17 cellular contexts compared by ENCODE assay signal in genomic region chr11:122632178-122632824, GRCh38. TPM values are rescaled to one million over a fixed set of nuclear protein-coding genes. Genes with fewer than 3 reads are reported as not detected.
A peak's percentile ranks its signal among the peaks of the same experiment; 100 is the strongest.
DNase-seq lines count a peak whose midpoint lies in the region; ATAC-seq and TF ChIP-seq lines count a peak whose summit lies in the region.
"Had no signal": no experiment of that assay in that cellular context is flagged by ENCODE, and none has a peak within 500 bp of the region (broad histone marks: within the 10 kb centered on the region; RNA-seq: fewer than 3 reads in every experiment).

No MANE protein-coding gene starts in this region.

- H3K4me3 ChIP-seq in CD8-positive, alpha-beta T cell (ENCODE audit: low read depth, low read length), result no peak overlapping the region
- H3K4me3 ChIP-seq in HCT116 (replicated peaks in 1 of 2; ENCODE audit: low read depth in 1 of 2, low read length in 2 of 2) (no peak overlapping the region), adipocyte (ENCODE audit: low read length) (no peak overlapping the region)
- H3K4me3 ChIP-seq in naive thymus-derived CD4-positive, alpha-beta T cell (ENCODE audit: low read length), result no peak overlapping the region
- H3K4me3 ChIP-seq: cardiac muscle cell, heart right ventricle, left lung, vagina had no signal

- no peaks in the 10 kb centered on the region for H3K27me3 ChIP-seq in CD8-positive, alpha-beta T cell (ENCODE audit: insufficient read depth, low read length)
- H3K27me3 ChIP-seq in HCT116 (ENCODE audit: insufficient read depth, low read length), result no peaks in the 10 kb centered on the region
- no peaks in the 10 kb centered on the region for H3K27me3 ChIP-seq in adipocyte (replicated peaks; ENCODE audit: control insufficient read depth, insufficient read depth, low read length)
- no peaks in the 10 kb centered on the region for H3K27me3 ChIP-seq in naive thymus-derived CD4-positive, alpha-beta T cell (ENCODE audit: control insufficient read depth in 2 of 2, insufficient read depth in 2 of 2, low read length in 2 of 2)
- H3K27me3 ChIP-seq: cardiac muscle cell, left lung, vagina had no signal

- no peak for TF ChIP-seq POLR2A in HCT116 (IDR thresholded peaks at IDR 0.05; ENCODE audit: borderline replicate concordance, extremely low read depth, insufficient read depth, insufficient read length)

- peaks cover 21% of the 10 kb centered on the region for H3K4me1 Mint-ChIP-seq in CD8-positive, alpha-beta T cell (ENCODE audit: low read depth)
- H3K4me1 Mint-ChIP-seq in naive thymus-derived CD4-positive, alpha-beta T cell, result peaks cover 0 to 32% (median 16%) of the 10 kb centered on the region in 7 donors

- H3K9me3 ChIP-seq in CD8-positive, alpha-beta T cell (ENCODE audit: low read length), result no peaks in the 10 kb centered on the region
- H3K9me3 ChIP-seq in HCT116 (ENCODE audit: control insufficient read depth in 1 of 2, insufficient read depth in 1 of 2, low read depth in 1 of 2, low read length in 2 of 2) (no peaks in the 10 kb centered on the region), adipocyte (ENCODE audit: control insufficient read depth, low read length) (no peaks in the 10 kb centered on the region)
- no peaks in the 10 kb centered on the region for H3K9me3 ChIP-seq in naive thymus-derived CD4-positive, alpha-beta T cell (ENCODE audit: control insufficient read depth in 2 of 3, low read length in 3 of 3)
- H3K9me3 ChIP-seq: heart right ventricle, left lung, SK-N-SH, vagina had no signal

- no peaks in the 10 kb centered on the region for H3K79me2 ChIP-seq in HCT116 (ENCODE audit: insufficient read depth, low read length)

- no peaks in the 10 kb centered on the region for H3K36me3 ChIP-seq in CD8-positive, alpha-beta T cell (ENCODE audit: insufficient read depth, low read length)
- no peaks in the 10 kb centered on the region for H3K36me3 ChIP-seq in HCT116 (ENCODE audit: control insufficient read depth in 1 of 2, insufficient read depth in 2 of 2, low read length in 2 of 2)
- no peaks in the 10 kb centered on the region for H3K36me3 ChIP-seq in adipocyte (ENCODE audit: control insufficient read depth, insufficient read depth, low read length, severe bottlenecking)
- no peaks in the 10 kb centered on the region for H3K36me3 ChIP-seq in naive thymus-derived CD4-positive, alpha-beta T cell (ENCODE audit: control insufficient read depth in 2 of 3, insufficient read depth in 3 of 3, low read length in 3 of 3)
- H3K36me3 ChIP-seq: cardiac muscle cell, heart right ventricle, left lung, vagina had no signal

- no peak for DNase-seq in CD8-positive, alpha-beta T cell
- no peak for DNase-seq in HCT116 (ENCODE audit: low read depth, low spot score)
- DNase-seq in adipocyte (ENCODE audit: low read depth), result no peak
- peak in 1 of 9 donors; percentile 5 for DNase-seq in naive thymus-derived CD4-positive, alpha-beta T cell
- no peak for DNase-seq in activated CD8-positive, alpha-beta memory T cell treated with anti-CD3 and anti-CD28 coated beads, Interleukin-2, amount 50 U/mL, for 4 hours
- no peak for DNase-seq in 8988T
- DNase-seq in dermis blood vessel endothelial cell, result no peak
- DNase-seq: activated CD4-positive, alpha-beta T cell treated with anti-CD3 and anti-CD28 coated beads, Interleukin-2, amount 50 U/mL, for 1 hour; activated effector memory CD4-positive, alpha-beta T cell treated with Interleukin-2 at 50 U/mL for 16 hours; heart right ventricle; left lung; RPMI8226; SK-N-SH had no signal

- no peaks in the 10 kb centered on the region for H3K36me3 Mint-ChIP-seq in CD8-positive, alpha-beta T cell
- no peaks in the 10 kb centered on the region for H3K36me3 Mint-ChIP-seq in naive thymus-derived CD4-positive, alpha-beta T cell

- H3K27ac Mint-ChIP-seq in CD8-positive, alpha-beta T cell, result no peak overlapping the region
- peak overlapping the region in 1 of 9 donors; percentile 4 for H3K27ac Mint-ChIP-seq in naive thymus-derived CD4-positive, alpha-beta T cell
- H3K27ac Mint-ChIP-seq: nephron; T-helper 2 cell treated with Interferon-gamma antibody and Interleukin-4, amounts not matched to agents 5 μg/mL and 100 μg/mL, for 36 hours had no signal

- H3K9ac ChIP-seq in HCT116 (ENCODE audit: low read length) (no peak overlapping the region), adipocyte (ENCODE audit: low read length) (peak overlapping the region; percentile 8)
- H3K9ac ChIP-seq: SK-N-SH had no signal

- H3K4me2 ChIP-seq in HCT116 (ENCODE audit: low read length), result peak overlapping the region; percentile 23; the same call in 1 of the 2 replicates
- H3K4me2 ChIP-seq: SK-N-SH had no signal

- no peak for TF ChIP-seq RAD21 in HCT116 (IDR thresholded peaks at IDR 0.05; ENCODE audit: low read depth)

- POLR2A ChIA-PET in CD8-positive, alpha-beta T cell (lab: Charles Lee), result interaction anchor here (1.3 to 1.8 kb wide), 3 partner anchors 24 to 138 kb away, joined by 3 to 4 read pairs (median 3); partner anchors contain the start of gene UBASH3B
- POLR2A ChIA-PET in HCT116 (lab: Charles Lee), result interaction anchor here (1.6 kb wide), 1 partner anchor 149 kb away, joined by 5 read pairs; no protein-coding TSS in a partner anchor
- POLR2A ChIA-PET in naive thymus-derived CD4-positive, alpha-beta T cell (lab: Charles Lee), result no interaction called here

- no peak for ATAC-seq in CD8-positive, alpha-beta T cell
- no peak for ATAC-seq in HCT116
- ATAC-seq in naive thymus-derived CD4-positive, alpha-beta T cell, result no peak

- H3K9me2 ChIP-seq in HCT116 (ENCODE audit: insufficient read depth), result no peaks in the 10 kb centered on the region
- H3K9me2 ChIP-seq: SK-N-SH had no signal

- no peak overlapping the region for H3K27ac ChIP-seq in CD8-positive, alpha-beta T cell (ENCODE audit: low read depth, low read length)
- H3K27ac ChIP-seq in HCT116 (ENCODE audit: low read depth, low read length), result no peak overlapping the region
- H3K27ac ChIP-seq in naive thymus-derived CD4-positive, alpha-beta T cell (ENCODE audit: low read depth, low read length), result no peak overlapping the region
- H3K27ac ChIP-seq: cardiac muscle cell, heart right ventricle, left lung, vagina had no signal

- RAD21 ChIA-PET in HCT116 (lab: Charles Lee; ENCODE audit: low non-redundant PET in 1 of 2, low total read pairs in 2 of 2, uncharacterized antibody in 2 of 2, unreplicated experiment in 2 of 2), result interaction anchor here in 1 of 2 experiments (1.3 to 1.4 kb wide), 2 partner anchors 31 to 149 kb away, joined by 3 to 7 read pairs; no protein-coding TSS in a partner anchor

- H3K9me3 Mint-ChIP-seq in CD8-positive, alpha-beta T cell, result no peaks in the 10 kb centered on the region
- H3K9me3 Mint-ChIP-seq in naive thymus-derived CD4-positive, alpha-beta T cell, result no peaks in the 10 kb centered on the region
- H3K9me3 Mint-ChIP-seq: nephron; T-helper 2 cell treated with Interferon-gamma antibody and Interleukin-4, amounts not matched to agents 5 μg/mL and 100 μg/mL, for 36 hours had no signal

- intact Hi-C loops in CD8-positive, alpha-beta T cell (cut with DNase I, micrococcal nuclease), result loop anchor here in 1 of 2 experiments (5.0 kb wide), 1 partner anchor 390 kb away; no protein-coding TSS in a partner anchor
- intact Hi-C loops in HCT116 (cut with micrococcal nuclease), result loop anchor here (5.0 kb wide), 1 partner anchor 390 kb away; no protein-coding TSS in a partner anchor
- intact Hi-C loops in naive thymus-derived CD4-positive, alpha-beta T cell (cut with micrococcal nuclease), result loop anchor here (2.0 to 10.0 kb wide), 2 partner anchors 62 to 64 kb away; no protein-coding TSS in a partner anchor

- no TSS peak for BruUV-seq in HCT116 (replicated peaks; lab: Mats Ljungman, UMichigan)

- H3K4me3 Mint-ChIP-seq in CD8-positive, alpha-beta T cell, result peak overlapping the region; percentile 49
- H3K4me3 Mint-ChIP-seq in naive thymus-derived CD4-positive, alpha-beta T cell, result peak overlapping the region in 6 of 10 donors; percentile 3 to 54 (median 37)
- H3K4me3 Mint-ChIP-seq: nephron; T-helper 2 cell treated with Interferon-gamma antibody and Interleukin-4, amounts not matched to agents 5 μg/mL and 100 μg/mL, for 36 hours had no signal

- TF ChIP-seq CTCF in CD8-positive, alpha-beta T cell (IDR thresholded peaks at IDR 0.05), result no peak
- TF ChIP-seq CTCF in HCT116 (IDR thresholded peaks at IDR 0.05 in 2 of 3, conservative IDR thresholded peaks at IDR 0.05 in 1 of 3; ENCODE audit: borderline replicate concordance in 1 of 3, insufficient read depth in 1 of 3, low read depth in 2 of 3, low read length in 2 of 3), result no peak

- CTCF ChIA-PET in CD8-positive, alpha-beta T cell (lab: Charles Lee), result interaction anchor here (0.7 to 23.1 kb wide), 16 partner anchors 13 to 392 kb away, joined by 3 to 517 read pairs (median 3); partner anchors contain the start of genes CRTAM and UBASH3B
- CTCF ChIA-PET in HCT116 (lab: Charles Lee), result interaction anchor here (1.5 to 3.5 kb wide), 6 partner anchors 123 to 231 kb away, joined by 3 to 31 read pairs (median 13); no protein-coding TSS in a partner anchor
- CTCF ChIA-PET in naive thymus-derived CD4-positive, alpha-beta T cell (lab: Charles Lee), result interaction anchor here (0.6 to 5.3 kb wide), 10 partner anchors 23 to 617 kb away, joined by 3 to 66 read pairs (median 3); no protein-coding TSS in a partner anchor

- peaks cover 2% of the 10 kb centered on the region for H3K4me1 ChIP-seq in CD8-positive, alpha-beta T cell (ENCODE audit: insufficient read depth, low read length)
- peaks cover 3 to 25% of the 10 kb centered on the region in 2 experiments for H3K4me1 ChIP-seq in HCT116 (ENCODE audit: control insufficient read depth in 1 of 2, insufficient read depth in 2 of 2, low read length in 2 of 2)
- peaks cover 24% of the 10 kb centered on the region for H3K4me1 ChIP-seq in adipocyte (ENCODE audit: control insufficient read depth, insufficient read depth, low read length)
- peaks cover 0 to 2% of the 10 kb centered on the region in 2 donors for H3K4me1 ChIP-seq in naive thymus-derived CD4-positive, alpha-beta T cell (ENCODE audit: control insufficient read depth in 2 of 2, insufficient read depth in 2 of 2, low read length in 2 of 2)
- H3K4me1 ChIP-seq: left lung, vagina had no signal

- H3K27me3 Mint-ChIP-seq in CD8-positive, alpha-beta T cell (ENCODE audit: low read depth), result no peaks in the 10 kb centered on the region
- peaks cover 0 to 14% (median 0%) of the 10 kb centered on the region in 5 donors for H3K27me3 Mint-ChIP-seq in naive thymus-derived CD4-positive, alpha-beta T cell

- H4K20me1 ChIP-seq in HCT116 (ENCODE audit: insufficient read depth), result no peaks in the 10 kb centered on the region

- H2AFZ ChIP-seq in HCT116 (ENCODE audit: low read depth, low read length, poor library complexity, severe bottlenecking), result peak overlapping the region; percentile 3

RNA-seq across cellular contexts. Expression of gene UBASH3B, which starts 23.2 kb away (rescaled TPM):
- 10 to 100 TPM; 16.7 to 19.3 TPM for total RNA-seq in CD8-positive, alpha-beta T cell
- total RNA-seq in HCT116 (2021; ENCODE audit: unreplicated experiment) (40.3 TPM), dermis blood vessel endothelial cell (2.6 and 8.9 TPM in 2 replicates)
- polyA plus RNA-seq in HCT116 (2012), result 13.2 and 15.9 TPM in 2 replicates
- 10 to 100 TPM; 10.4 to 49.8 (median 43.2) TPM for total RNA-seq in naive thymus-derived CD4-positive, alpha-beta T cell
- 10 to 100 TPM; 10.3 to 18.7 TPM for polyA plus RNA-seq in naive thymus-derived CD4-positive, alpha-beta T cell
- polyA plus RNA-seq: cardiac muscle cell had no signal
